ENCODE assay signal across 10 cellular contexts in genomic region chr17:64007089-64007837, GRCh38. TPM values are rescaled to one million over a fixed set of nuclear protein-coding genes. Genes with fewer than 3 reads are reported as not detected.
DNase-seq lines count a peak whose midpoint lies in the region; ATAC-seq and TF ChIP-seq lines count a peak whose summit lies in the region.
"Not testable (repeated sequence)": the region's sequence is repeated elsewhere in the genome, so short reads cannot be mapped to it uniquely, and the experiment has no call there.
"Had no signal": no experiment of that assay in that cellular context is flagged by ENCODE, and none has a peak within 500 bp of the region (broad histone marks: within the 10 kb centered on the region; RNA-seq: fewer than 3 reads in every experiment).

No MANE protein-coding gene starts in this region.

- H3K4me3 Mint-ChIP-seq in CD8-positive, alpha-beta memory T cell = peak overlapping the region in 1 of 7 donors; percentile 23
- not testable (repeated sequence) for H3K4me3 Mint-ChIP-seq in T-helper 2 cell treated with Interferon-gamma antibody and Interleukin-4, amounts not matched to agents 5 μg/mL and 100 μg/mL, for 36 hours; activated naive CD4-positive, alpha-beta T cell treated with anti-CD3 and anti-CD28 coated beads, Interleukin-2, amount 50 U/mL, for 24 hours; natural killer cell

- H3K9me3 Mint-ChIP-seq in CD8-positive, alpha-beta memory T cell; T-helper 2 cell treated with Interferon-gamma antibody and Interleukin-4, amounts not matched to agents 5 μg/mL and 100 μg/mL, for 36 hours; activated naive CD4-positive, alpha-beta T cell treated with anti-CD3 and anti-CD28 coated beads, Interleukin-2, amount 50 U/mL, for 24 hours; natural killer cell: not testable (repeated sequence)

- H3K4me1 Mint-ChIP-seq in CD8-positive, alpha-beta memory T cell = peaks cover 55 to 67% (median 57%) of the 10 kb centered on the region in 3 donors
- H3K4me1 Mint-ChIP-seq in T-helper 2 cell treated with Interferon-gamma antibody and Interleukin-4, amounts not matched to agents 5 μg/mL and 100 μg/mL, for 36 hours (ENCODE audit: low read depth) = peaks cover 19% of the 10 kb centered on the region
- H3K4me1 Mint-ChIP-seq in activated naive CD4-positive, alpha-beta T cell treated with anti-CD3 and anti-CD28 coated beads, Interleukin-2, amount 50 U/mL, for 24 hours = peaks cover 61% of the 10 kb centered on the region
- H3K4me1 Mint-ChIP-seq in natural killer cell = peaks cover 47 to 53% of the 10 kb centered on the region in 2 donors

- H3K27ac ChIP-seq in CD8-positive, alpha-beta memory T cell (ENCODE audit: low read depth, low read length) = not testable (repeated sequence)
- H3K27ac ChIP-seq in right cardiac atrium (ENCODE audit: low read length) (peak overlapping the region; percentile 45), subcutaneous abdominal adipose tissue (ENCODE audit: low read depth, low read length) (peak overlapping the region; percentile 84)

- peaks cover 30% of the 10 kb centered on the region for H3K36me3 ChIP-seq in CD8-positive, alpha-beta memory T cell (ENCODE audit: insufficient read depth, low read length)
- peaks cover 0 to 29% (median 16%) of the 10 kb centered on the region in 5 donors for H3K36me3 ChIP-seq in subcutaneous abdominal adipose tissue (ENCODE audit: control insufficient read depth in 5 of 5, insufficient read depth in 5 of 5, low read length in 5 of 5)

- not testable (repeated sequence) for H3K4me3 ChIP-seq in CD8-positive, alpha-beta memory T cell (ENCODE audit: low read length); right cardiac atrium (ENCODE audit: low read length)
- H3K4me3 ChIP-seq in subcutaneous abdominal adipose tissue (ENCODE audit: low read depth in 1 of 5, low read length in 5 of 5) = peak overlapping the region; percentile 46 to 65 (median 60)

- not testable (repeated sequence) for H3K27me3 Mint-ChIP-seq in CD8-positive, alpha-beta memory T cell; T-helper 2 cell treated with Interferon-gamma antibody and Interleukin-4, amounts not matched to agents 5 μg/mL and 100 μg/mL, for 36 hours (ENCODE audit: low read depth); activated naive CD4-positive, alpha-beta T cell treated with anti-CD3 and anti-CD28 coated beads, Interleukin-2, amount 50 U/mL, for 24 hours; natural killer cell (ENCODE audit: low read depth in 2 of 2)

- not testable (repeated sequence) for H3K27me3 ChIP-seq in CD8-positive, alpha-beta memory T cell (ENCODE audit: insufficient read depth, low read length, poor library complexity, severe bottlenecking); right cardiac atrium (ENCODE audit: control insufficient read depth, insufficient read depth); subcutaneous abdominal adipose tissue (ENCODE audit: control insufficient read depth in 5 of 5, insufficient read depth in 4 of 5, low read length in 5 of 5)

- WGBS in right cardiac atrium = 77% methylated on average over 5 of the region's 5 CpGs

- not testable (repeated sequence) for DNase-seq in CD8-positive, alpha-beta memory T cell; T-helper 2 cell treated with Interferon-gamma antibody and Interleukin-4, amounts not matched to agents 5 μg/mL and 100 μg/mL, for 36 hours (ENCODE audit: low spot score); right cardiac atrium; natural killer cell
- DNase-seq in dermis blood vessel endothelial cell = peak; percentile 55

- CTCF ChIA-PET in CD8-positive, alpha-beta memory T cell (lab: Charles Lee) = interaction anchor here (0.8 to 2.7 kb wide), 5 partner anchors 18 to 126 kb away, joined by 3 to 13 read pairs (median 3); no protein-coding TSS in a partner anchor

- H3K4me1 ChIP-seq in CD8-positive, alpha-beta memory T cell (ENCODE audit: insufficient read depth, low read length) = peaks cover 55% of the 10 kb centered on the region
- H3K4me1 ChIP-seq in right cardiac atrium (ENCODE audit: control insufficient read depth, insufficient read depth, low read length) (peaks cover 11% of the 10 kb centered on the region), subcutaneous abdominal adipose tissue (ENCODE audit: control insufficient read depth in 5 of 5, insufficient read depth in 5 of 5, low read length in 5 of 5) (peaks cover 17 to 71% (median 57%) of the 10 kb centered on the region in 5 donors)

- POLR2A ChIA-PET in CD8-positive, alpha-beta memory T cell (lab: Charles Lee) = interaction anchor here (1.3 kb wide), 1 partner anchor 13 kb away, joined by 3 read pairs; the partner anchor contains the start of gene ICAM2

- H3K36me3 Mint-ChIP-seq in CD8-positive, alpha-beta memory T cell = peaks cover 4 to 86% (median 19%) of the 10 kb centered on the region in 3 donors
- H3K36me3 Mint-ChIP-seq in T-helper 2 cell treated with Interferon-gamma antibody and Interleukin-4, amounts not matched to agents 5 μg/mL and 100 μg/mL, for 36 hours (ENCODE audit: low read depth) = peaks cover 49% of the 10 kb centered on the region
- H3K36me3 Mint-ChIP-seq in activated naive CD4-positive, alpha-beta T cell treated with anti-CD3 and anti-CD28 coated beads, Interleukin-2, amount 50 U/mL, for 24 hours = peaks cover 19% of the 10 kb centered on the region
- not testable (repeated sequence) for H3K36me3 Mint-ChIP-seq in natural killer cell

- peak in 1 of 2 donors; percentile 10 for ATAC-seq in right cardiac atrium
- ATAC-seq in natural killer cell = not testable (repeated sequence)

- TF ChIP-seq CTCF in natural killer cell (IDR thresholded peaks at IDR 0.05) = not testable (repeated sequence)

- intact Hi-C loops in right cardiac atrium (cut with DNase I); natural killer cell (cut with micrococcal nuclease): not testable (repeated sequence)

- not testable (repeated sequence) for H3K9ac ChIP-seq in subcutaneous abdominal adipose tissue (ENCODE audit: low read length in 5 of 5)

- peak overlapping the region in 7 of 8 donors; percentile 58 to 91 (median 70) for H3K27ac Mint-ChIP-seq in CD8-positive, alpha-beta memory T cell
- peak overlapping the region; percentile 55 for H3K27ac Mint-ChIP-seq in T-helper 2 cell treated with Interferon-gamma antibody and Interleukin-4, amounts not matched to agents 5 μg/mL and 100 μg/mL, for 36 hours
- peak overlapping the region; percentile 81 for H3K27ac Mint-ChIP-seq in activated naive CD4-positive, alpha-beta T cell treated with anti-CD3 and anti-CD28 coated beads, Interleukin-2, amount 50 U/mL, for 24 hours
- H3K27ac Mint-ChIP-seq in natural killer cell = peak overlapping the region; percentile 63 to 67

- not testable (repeated sequence) for H3K9me3 ChIP-seq in CD8-positive, alpha-beta memory T cell (ENCODE audit: low read length); right cardiac atrium (ENCODE audit: control insufficient read depth, low read length); subcutaneous abdominal adipose tissue (ENCODE audit: control insufficient read depth in 5 of 5, low read length in 5 of 5)

RNA-seq across cellular contexts. Expression of gene PRR29, which starts 9.1 kb away (rescaled TPM):
- under 1 TPM; 0.24 to 0.51 TPM for total RNA-seq in CD8-positive, alpha-beta memory T cell
- polyA plus RNA-seq in CD8-positive, alpha-beta memory T cell = 4.1 TPM
- total RNA-seq in dermis blood vessel endothelial cell = 0.42 and 0.85 TPM in 2 replicates
- total RNA-seq in right cardiac atrium = under 1 TPM in 3 of 4 donors, not detected in 1; 0.11 to 0.25 (median 0.15) TPM
- polyA plus RNA-seq in right cardiac atrium = 0.45 TPM
- 1 to 10 TPM in 2 of 3 donors, under 1 TPM in 1; 0.92 to 1.6 (median 1.6) TPM for total RNA-seq in natural killer cell
- total RNA-seq: bronchial epithelial cell, NCI-H460, sigmoid colon had no signal

RNA-seq across cellular contexts. Expression of gene ICAM2, which starts 13.2 kb away (rescaled TPM):
- total RNA-seq in CD8-positive, alpha-beta memory T cell = 10 to 100 TPM; 77.4 to 80.7 TPM
- polyA plus RNA-seq in CD8-positive, alpha-beta memory T cell = 301 TPM
- total RNA-seq in dermis blood vessel endothelial cell = 443 and 748 TPM in 2 replicates
- 10 to 100 TPM; 17.6 to 31.7 (median 26.3) TPM for total RNA-seq in right cardiac atrium
- polyA plus RNA-seq in right cardiac atrium = 50.3 TPM
- total RNA-seq in natural killer cell = 10 to 100 TPM; 73.2 to 91.0 (median 78.0) TPM
- total RNA-seq: NCI-H460 had no signal

RNA-seq across cellular contexts. Expression of gene SCN4A, which starts 34.5 kb away (rescaled TPM):
- total RNA-seq in CD8-positive, alpha-beta memory T cell = under 1 TPM; 0.04 TPM
- not detected for polyA plus RNA-seq in CD8-positive, alpha-beta memory T cell
- total RNA-seq in dermis blood vessel endothelial cell (0.09 and 0.17 TPM in 2 replicates), right cardiac atrium (1 to 10 TPM; 1.7 to 5.8 (median 3.0) TPM), natural killer cell (under 1 TPM; 0.10 to 0.14 (median 0.14) TPM)
- polyA plus RNA-seq in right cardiac atrium = 1.6 TPM
